In the genomic region with DNA sequence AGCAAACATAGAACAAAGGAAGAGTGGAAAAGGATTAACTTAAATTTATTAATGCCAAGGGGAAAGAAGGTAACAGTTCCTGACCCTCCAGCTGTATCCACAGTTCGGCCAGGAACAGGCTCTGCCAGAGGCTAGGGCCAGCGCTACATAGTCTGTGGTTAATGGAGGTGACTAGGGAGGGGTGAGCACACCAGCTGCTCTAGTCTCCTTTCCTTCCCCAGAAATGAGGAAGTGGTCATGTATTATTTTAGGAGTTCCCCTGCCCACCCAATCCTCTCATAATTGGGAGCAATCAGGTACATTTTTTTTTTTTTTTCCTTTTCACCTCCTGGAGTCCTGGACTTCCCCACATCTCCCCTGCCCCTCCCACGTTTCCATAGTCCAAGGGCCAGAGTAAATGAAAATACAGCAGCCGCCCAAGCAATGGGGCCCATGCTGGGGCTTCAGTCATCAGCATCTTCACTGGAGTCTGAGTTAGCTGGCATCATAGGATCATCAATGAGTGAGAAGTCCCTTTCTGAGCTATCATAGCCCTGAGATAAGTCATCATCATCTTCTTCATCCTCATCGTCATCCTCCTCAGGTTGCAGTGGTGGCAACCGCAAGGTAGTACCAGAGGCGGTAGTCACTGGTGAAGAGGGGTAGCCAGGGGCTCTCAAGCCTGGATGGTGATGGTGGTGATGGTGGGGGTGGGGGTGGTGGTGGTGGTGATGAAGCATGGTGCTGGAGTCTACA, we compare ENCODE assay signal across 8 cellular contexts. TPM values are rescaled to one million over a fixed set of nuclear protein-coding genes. Genes with fewer than 3 reads are reported as not detected.
A peak's percentile ranks its signal among the peaks of the same experiment; 100 is the strongest.
DNase-seq lines count a peak whose midpoint lies in the region; ATAC-seq and TF ChIP-seq lines count a peak whose summit lies in the region.

No MANE protein-coding gene starts in this region.

- TF ChIP-seq EP300 in tibial nerve (IDR thresholded peaks at IDR 0.05), result no peak

- H3K4me3 ChIP-seq in left ventricle myocardium inferior, result peak overlapping the region; percentile 92
- H3K4me3 ChIP-seq in Peyer's patch, result no peak overlapping the region
- H3K4me3 ChIP-seq in fibroblast of lung (replicated peaks in 1 of 4; ENCODE audit: control extremely low read depth in 1 of 4, insufficient read depth in 1 of 4, low read depth in 3 of 4, low read length in 4 of 4), result no peak overlapping the region
- no peak overlapping the region for H3K4me3 ChIP-seq in tibial nerve

- DNase-seq in left ventricle myocardium inferior (no peak), Right ventricle myocardium superior (no peak), Peyer's patch (peak in 1 of 3 donors; percentile 36), fibroblast of lung (ENCODE audit: low read depth in 2 of 2) (no peak), tibial nerve (ENCODE audit: low spot score in 2 of 2) (no peak), dermis blood vessel endothelial cell (no peak)
- no peak for DNase-seq in activated CD4-positive, CD25-positive, alpha-beta regulatory T cell treated with anti-CD3 and anti-CD28 coated beads, Interleukin-2, amount 50 U/mL, for 72 hours

- H3K4me1 ChIP-seq in left ventricle myocardium inferior (peaks cover 40% of the 10 kb centered on the region), Peyer's patch (peaks cover 0 to 14% (median 4%) of the 10 kb centered on the region in 4 donors), fibroblast of lung (ENCODE audit: control insufficient read depth, extremely low read depth, insufficient read depth, low read length) (peaks cover 5% of the 10 kb centered on the region), tibial nerve (peaks cover 0 to 35% (median 15%) of the 10 kb centered on the region in 4 donors)

- H3K27ac ChIP-seq in left ventricle myocardium inferior (replicated peaks) (peak overlapping the region; percentile 98), Peyer's patch (peak overlapping the region; percentile 72 to 93 (median 80)), fibroblast of lung (ENCODE audit: insufficient read depth, low read length) (peak overlapping the region; percentile 88), tibial nerve (peak overlapping the region; percentile 86 to 93 (median 90))

- no peaks in the 10 kb centered on the region for H3K9me3 ChIP-seq in left ventricle myocardium inferior (replicated peaks)
- no peaks in the 10 kb centered on the region for H3K9me3 ChIP-seq in Peyer's patch
- H3K9me3 ChIP-seq in fibroblast of lung (ENCODE audit: control insufficient read depth, insufficient read depth, low read depth, low read length), result no peaks in the 10 kb centered on the region
- H3K9me3 ChIP-seq in tibial nerve, result no peaks in the 10 kb centered on the region

- H4K20me1 ChIP-seq in fibroblast of lung (ENCODE audit: control insufficient read depth, extremely low read depth, insufficient read depth, low read length), result no peaks in the 10 kb centered on the region

- TF ChIP-seq POLR2A in Peyer's patch (IDR thresholded peaks at IDR 0.05), result no peak
- no peak for TF ChIP-seq POLR2A in tibial nerve (IDR thresholded peaks at IDR 0.05)

- ATAC-seq in Right ventricle myocardium superior (ENCODE audit: poor library complexity) (no peak), GM18861 (IDR thresholded peaks at IDR 0.05; ENCODE audit: unreplicated experiment) (no peak)

- 73 to 80% methylated on average over 7 of the region's 7 CpGs for WGBS in tibial nerve, 2 donors

- no peak overlapping the region for H3K9ac ChIP-seq in fibroblast of lung (ENCODE audit: insufficient read depth, low read length)

- no peak overlapping the region for H2AFZ ChIP-seq in fibroblast of lung (ENCODE audit: low read length)

- H3K79me2 ChIP-seq in fibroblast of lung (ENCODE audit: control insufficient read depth, insufficient read depth, low read length), result peaks cover 33% of the 10 kb centered on the region

- peaks cover 38% of the 10 kb centered on the region for H3K36me3 ChIP-seq in left ventricle myocardium inferior
- peaks cover 0 to 38% (median 0%) of the 10 kb centered on the region in 3 donors for H3K36me3 ChIP-seq in Peyer's patch
- H3K36me3 ChIP-seq in fibroblast of lung (ENCODE audit: control insufficient read depth, insufficient read depth, low read length), result peaks cover 8% of the 10 kb centered on the region
- H3K36me3 ChIP-seq in tibial nerve, result peaks cover 0 to 52% (median 0%) of the 10 kb centered on the region in 3 donors

- no peak for TF ChIP-seq CTCF in left ventricle myocardium inferior (IDR thresholded peaks at IDR 0.05; ENCODE audit: borderline replicate concordance)
- no peak for TF ChIP-seq CTCF in Peyer's patch (IDR thresholded peaks at IDR 0.05)
- TF ChIP-seq CTCF in fibroblast of lung (conservative IDR thresholded peaks at IDR 0.05 in 1 of 2, IDR thresholded peaks at IDR 0.05 in 1 of 2; ENCODE audit: low read depth in 1 of 2, low read length in 2 of 2), result no peak
- no peak for TF ChIP-seq CTCF in tibial nerve (IDR thresholded peaks at IDR 0.05)

- intact Hi-C loops in left ventricle myocardium inferior (cut with micrococcal nuclease), result no loop called here
- intact Hi-C loops in Right ventricle myocardium superior (cut with DNase I), result loop anchor here (5.0 kb wide), 1 partner anchor 37 kb away; no protein-coding TSS in a partner anchor

- no peaks in the 10 kb centered on the region for H3K27me3 ChIP-seq in left ventricle myocardium inferior (ENCODE audit: low read depth)
- no peaks in the 10 kb centered on the region for H3K27me3 ChIP-seq in Peyer's patch
- no peaks in the 10 kb centered on the region for H3K27me3 ChIP-seq in fibroblast of lung (ENCODE audit: control insufficient read depth, insufficient read depth, low read length)
- H3K27me3 ChIP-seq in tibial nerve, result no peaks in the 10 kb centered on the region

- H3K4me2 ChIP-seq in fibroblast of lung (ENCODE audit: extremely low read depth, insufficient read depth, low read length), result no peak overlapping the region

RNA-seq across cellular contexts. Expression of a gene that starts 1.5 kb away (rescaled TPM):
- total RNA-seq in left ventricle myocardium inferior (27.5 TPM), Right ventricle myocardium superior (24.0 TPM), Peyer's patch (10 to 100 TPM; 25.7 to 86.6 (median 37.5) TPM), fibroblast of lung (66.1 and 69.6 TPM in 2 replicates), tibial nerve (10 to 100 TPM; 47.5 to 69.0 (median 60.7) TPM), dermis blood vessel endothelial cell (74.9 and 112 TPM in 2 replicates)
- polyA plus RNA-seq in fibroblast of lung, result 58.7 and 83.2 TPM in 2 replicates
- 53.7 and 78.7 TPM in 2 replicates for polyA plus RNA-seq in fibroblast of lung (2012)
- polyA minus RNA-seq in fibroblast of lung (ENCODE audit: low replicate concordance), result 24.6 and 51.8 TPM in 2 replicates
